ENCODE assay signal across 19 cellular contexts in the genomic region with DNA sequence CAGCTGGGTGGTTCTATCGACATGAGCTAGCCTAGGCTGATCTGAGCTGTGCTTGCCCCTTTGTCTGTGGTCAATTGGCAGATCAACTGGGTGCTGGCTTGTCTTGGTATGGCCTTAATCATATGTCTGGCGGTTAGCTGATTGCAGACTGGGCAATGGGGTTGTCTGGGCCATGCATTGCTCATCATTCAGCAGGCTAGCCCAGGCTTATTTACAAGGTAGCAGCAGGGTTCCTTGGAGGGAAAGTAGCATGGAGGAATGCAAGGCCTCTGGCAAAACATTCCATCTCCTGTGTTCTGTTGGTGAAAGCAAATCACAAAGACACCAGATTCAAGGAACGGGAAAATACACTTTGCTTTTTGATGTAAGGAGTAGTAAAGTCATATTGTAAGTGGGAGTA.
DNase-seq lines count a peak whose midpoint lies in the region; ATAC-seq and TF ChIP-seq lines count a peak whose summit lies in the region.
"Had no signal": no experiment of that assay in that cellular context is flagged by ENCODE, and none has a peak within 500 bp of the region (broad histone marks: within the 10 kb centered on the region; RNA-seq: fewer than 3 reads in every experiment).

No MANE protein-coding gene starts in this region.

- H3K27me3 Mint-ChIP-seq in chondrocyte (ENCODE audit: low read depth) = no peaks in the 10 kb centered on the region

- no peak overlapping the region for H3K4me3 ChIP-seq in AG09309 (ENCODE audit: control insufficient read depth, low read depth, low read length)
- H3K4me3 ChIP-seq in PC-3 (ENCODE audit: low read length) = no peak overlapping the region
- H3K4me3 ChIP-seq: esophagus squamous epithelium, ovary, suprapubic skin had no signal

- no peak overlapping the region for H3K27ac ChIP-seq in PC-3 (ENCODE audit: low read length)
- H3K27ac ChIP-seq: esophagus squamous epithelium, ovary, suprapubic skin had no signal

- POLR2A ChIA-PET in PC-3 (lab: Charles Lee; ENCODE audit: unreplicated experiment) = no interaction called here

- H3K9me3 Mint-ChIP-seq in chondrocyte (ENCODE audit: low read depth) = peaks cover 6% of the 10 kb centered on the region
- H3K9me3 Mint-ChIP-seq: activated naive CD4-positive, alpha-beta T cell treated with anti-CD3 and anti-CD28 coated beads, Interleukin-2, amount 50 U/mL, for 72 hours; IgD-negative memory B cell; mesothelial cell of epicardium had no signal

- H3K9me2 ChIP-seq in PC-3 (replicated peaks; ENCODE audit: low read length) = no peaks in the 10 kb centered on the region

- no peak overlapping the region for H3K4me3 Mint-ChIP-seq in chondrocyte (ENCODE audit: unreplicated experiment)
- H3K4me3 Mint-ChIP-seq: IgD-negative memory B cell, mesothelial cell of epicardium had no signal

- H3F3A ChIP-seq in PC-3 (ENCODE audit: low read length, unreplicated experiment) = no peaks in the 10 kb centered on the region

- no peaks in the 10 kb centered on the region for H4K20me1 ChIP-seq in PC-3 (ENCODE audit: low read length)

- no peaks in the 10 kb centered on the region for H3K79me2 ChIP-seq in PC-3 (ENCODE audit: low read length)

- no peak for ATAC-seq in GM18909 (IDR thresholded peaks at IDR 0.05; ENCODE audit: poor library complexity, unreplicated experiment)
- ATAC-seq in HG02870 (IDR thresholded peaks at IDR 0.05; ENCODE audit: unreplicated experiment) = no peak
- ATAC-seq in PC-3 = no peak
- ATAC-seq: activated naive CD4-positive, alpha-beta T cell treated with anti-CD3 and anti-CD28 coated beads, Interleukin-2, amount 50 U/mL, for 72 hours had no signal

- TF ChIP-seq CTCF in AG09309 (IDR thresholded peaks at IDR 0.05; ENCODE audit: control insufficient read depth, insufficient read depth, low read depth, low read length, missing control alignments) (no peak), chondrocyte (IDR thresholded peaks at IDR 0.05) (no peak), PC-3 (conservative IDR thresholded peaks at IDR 0.05; ENCODE audit: low read depth, low read length) (no peak)

- H3K4me2 ChIP-seq in PC-3 (ENCODE audit: low read length) = no peak overlapping the region

- H2AFZ ChIP-seq in PC-3 (ENCODE audit: low read length) = no peak overlapping the region

- no peak overlapping the region for H3K9ac ChIP-seq in PC-3 (ENCODE audit: low read length)

- no peaks in the 10 kb centered on the region for H3K36me3 ChIP-seq in PC-3 (ENCODE audit: low read depth, low read length)
- H3K36me3 ChIP-seq: esophagus squamous epithelium, ovary, suprapubic skin had no signal

- peaks cover 9% of the 10 kb centered on the region for H3K4me1 ChIP-seq in PC-3 (ENCODE audit: insufficient read depth, low read length)

- H3K36me3 Mint-ChIP-seq in chondrocyte (ENCODE audit: low read depth) = peaks cover 1% of the 10 kb centered on the region
- H3K36me3 Mint-ChIP-seq: activated naive CD4-positive, alpha-beta T cell treated with anti-CD3 and anti-CD28 coated beads, Interleukin-2, amount 50 U/mL, for 72 hours; mesothelial cell of epicardium had no signal

- H3K4me1 Mint-ChIP-seq in chondrocyte (ENCODE audit: low read depth) = peaks cover 54% of the 10 kb centered on the region

- intact Hi-C loops in PC-3 (cut with micrococcal nuclease) = no loop called here

- DNase-seq in AG09309 (ENCODE audit: low read depth) = peak; percentile 76
- DNase-seq in M059J (ENCODE audit: low read depth) = peak; percentile 89
- no peak for DNase-seq in chondrocyte (ENCODE audit: low spot score)
- peak; percentile 44 for DNase-seq in kidney tubule cell (ENCODE audit: low spot score)
- no peak for DNase-seq in activated CD4-positive, alpha-beta T cell treated with anti-CD3 and anti-CD28 coated beads for 4 hours
- DNase-seq in PC-3 = no peak
- DNase-seq: activated CD8-positive, alpha-beta memory T cell treated with anti-CD3 and anti-CD28 coated beads, Interleukin-2, amount 50 U/mL, for 48 hours; esophagus squamous epithelium; NCI-H1105 treated with DMSO at 0.1 percent for 48 hours; NCI-H446; OCI-M1; ovary; stimulated activated CD4-positive, alpha-beta T cell treated with anti-CD3 and anti-CD28 coated beads, Interleukin-12 subunit alpha, Interleukin-12 subunit beta, amount 100 ng/mL, for 4 hours had no signal

- no peaks in the 10 kb centered on the region for H3K27me3 ChIP-seq in PC-3 (ENCODE audit: low read length)
- H3K27me3 ChIP-seq: esophagus squamous epithelium, ovary, suprapubic skin had no signal

- H3K9me3 ChIP-seq in PC-3 (ENCODE audit: low read length) = no peaks in the 10 kb centered on the region
- H3K9me3 ChIP-seq: esophagus squamous epithelium, ovary, suprapubic skin had no signal

- peak overlapping the region; percentile 87 for H3K27ac Mint-ChIP-seq in chondrocyte (ENCODE audit: unreplicated experiment)
- H3K27ac Mint-ChIP-seq: activated naive CD4-positive, alpha-beta T cell treated with anti-CD3 and anti-CD28 coated beads, Interleukin-2, amount 50 U/mL, for 72 hours; IgD-negative memory B cell; mesothelial cell of epicardium had no signal

- CTCF ChIA-PET in PC-3 (lab: Charles Lee) = no interaction called here

- BruUV-seq in PC-3 (replicated peaks; lab: Mats Ljungman, UMichigan) = no TSS peak

Comparison
In these comparisons a context has a peak if more than half of its experiments do, and no peak if none do; other contexts are left out.
1. DNase-seq: peak in AG09309 (single experiment), M059J (single experiment) and kidney tubule cell (single experiment); none in chondrocyte (single experiment), activated CD4-positive, alpha-beta T cell treated with anti-CD3 and anti-CD28 coated beads for 4 hours (0 of 2) and PC-3 (single experiment).